In the genomic region with DNA sequence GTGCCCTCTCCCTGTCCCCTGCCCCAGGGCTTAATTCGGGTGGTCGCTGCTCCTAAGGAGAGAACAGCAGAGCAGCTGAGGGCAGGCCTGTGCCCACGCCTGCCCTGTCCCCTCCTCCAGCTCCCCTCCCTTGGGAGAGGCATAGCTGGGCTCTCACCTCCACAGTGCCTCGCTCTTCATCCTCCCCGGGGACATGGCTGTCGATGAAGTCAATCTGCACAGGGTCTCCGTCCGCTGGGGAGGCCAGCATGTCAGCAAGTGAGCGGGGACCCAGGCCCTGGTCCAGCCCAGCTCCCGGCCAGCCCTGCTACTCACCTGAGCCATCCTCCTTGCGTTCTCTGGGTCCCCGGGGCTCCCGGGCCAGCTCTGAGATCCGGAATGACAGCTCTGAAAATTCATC, we compare ENCODE assay signal across 24 cellular contexts. TPM values are rescaled to one million over a fixed set of nuclear protein-coding genes. Genes with fewer than 3 reads are reported as not detected.
DNase-seq lines count a peak whose midpoint lies in the region; ATAC-seq and TF ChIP-seq lines count a peak whose summit lies in the region.
"Had no signal": no experiment of that assay in that cellular context is flagged by ENCODE, and none has a peak within 500 bp of the region (broad histone marks: within the 10 kb centered on the region; RNA-seq: fewer than 3 reads in every experiment).

No MANE protein-coding gene starts in this region.

- H3K27me3 ChIP-seq in H7 (ENCODE audit: control insufficient read depth, insufficient read depth, low read length) = no peaks in the 10 kb centered on the region
- H3K27me3 ChIP-seq in endodermal cell (ENCODE audit: control insufficient read depth, insufficient read depth, low read length, poor library complexity, severe bottlenecking) = no peaks in the 10 kb centered on the region
- H3K27me3 ChIP-seq in spleen (replicated peaks in 1 of 7) = no peaks in the 10 kb centered on the region
- H3K27me3 ChIP-seq: BLaER1 had no signal

- H3K36me3 ChIP-seq in H7 (replicated peaks; ENCODE audit: control insufficient read depth, insufficient read depth, low read length) (peaks cover 25% of the 10 kb centered on the region), endodermal cell (ENCODE audit: control insufficient read depth, insufficient read depth, low read length) (peaks cover 40% of the 10 kb centered on the region), spleen (peaks cover 20 to 100% (median 93%) of the 10 kb centered on the region in 6 donors)

- H3K4me1 Mint-ChIP-seq in endodermal cell = no peaks in the 10 kb centered on the region

- TF ChIP-seq POLR2A in spleen (IDR thresholded peaks at IDR 0.05) = no peak

- H3K36me3 Mint-ChIP-seq in endodermal cell (ENCODE audit: low read depth) = peaks cover 32% of the 10 kb centered on the region

- no peaks in the 10 kb centered on the region for H3K27me3 Mint-ChIP-seq in endodermal cell (ENCODE audit: insufficient read depth)
- H3K27me3 Mint-ChIP-seq: CD4-positive, CD25-positive, alpha-beta regulatory T cell had no signal

- no peak overlapping the region for H3K27ac ChIP-seq in endodermal cell (ENCODE audit: low read depth, low read length)
- no peak overlapping the region for H3K27ac ChIP-seq in spleen
- H3K27ac ChIP-seq: BLaER1, KMS-11, PC-9 had no signal

- ATAC-seq in HG03175 (IDR thresholded peaks at IDR 0.05; ENCODE audit: unreplicated experiment) = no peak

- H3K9me3 ChIP-seq in endodermal cell (ENCODE audit: control insufficient read depth, low read length) = no peaks in the 10 kb centered on the region
- H3K9me3 ChIP-seq in spleen = no peaks in the 10 kb centered on the region
- H3K9me3 ChIP-seq: BLaER1 had no signal

- TF ChIP-seq CTCF in endodermal cell (conservative IDR thresholded peaks at IDR 0.05) (no peak), spleen (IDR thresholded peaks at IDR 0.05 in 8 of 11, conservative IDR thresholded peaks at IDR 0.05 in 3 of 11) (no peak)

- H3K4me3 ChIP-seq in H7 (ENCODE audit: insufficient read depth, low read depth, low read length) (no peak overlapping the region), endodermal cell (ENCODE audit: low read length) (no peak overlapping the region), spleen (no peak overlapping the region)
- H3K4me3 ChIP-seq: BLaER1, PC-9 had no signal

- H3K4me3 Mint-ChIP-seq in endodermal cell = no peak overlapping the region
- H3K4me3 Mint-ChIP-seq: CD4-positive, CD25-positive, alpha-beta regulatory T cell; HFFc6 had no signal

- 92 to 98% methylated on average over 11 to 14 of the region's 14 CpGs for WGBS in endodermal cell (ENCODE audit: insufficient coverage in 1 of 2, insufficient read length in 1 of 2), 2 experiments
- 90 to 98% (median 94%) methylated on average over 9 to 14 of the region's 14 CpGs for WGBS in spleen, 5 donors

- no peaks in the 10 kb centered on the region for H3K9me3 Mint-ChIP-seq in endodermal cell
- H3K9me3 Mint-ChIP-seq: CD4-positive, CD25-positive, alpha-beta regulatory T cell; HFFc6 had no signal

- peak; percentile 53 for DNase-seq in activated effector memory CD4-positive, alpha-beta T cell treated with anti-CD3 and anti-CD28 coated beads, Interleukin-2, amount 50 U/mL, for 16 hours
- DNase-seq in activated effector memory CD4-positive, alpha-beta T cell treated with Interleukin-2 at 50 U/mL for 16 hours = no peak
- DNase-seq in H7 (peak; percentile 29), endodermal cell (peak; percentile 38), spleen (peak; percentile 76), 8988T (no peak), middle frontal gyrus (ENCODE audit: extremely low spot score, low spot score) (no peak)
- DNase-seq: CD4-positive, CD25-positive, alpha-beta regulatory T cell; DMS153; DND-41; HFFc6; MM.1S; NCI-H2029; NCI-H446; NCI-H524 treated with DMSO at 0.1 percent for 48 hours; NCI-H774; PC-9; SHP77 had no signal

- H3K9ac ChIP-seq in endodermal cell (ENCODE audit: extremely low read depth, low read length, poor library complexity, severe bottlenecking) = no peak overlapping the region
- H3K9ac ChIP-seq: BLaER1, KMS-11 had no signal

- H3K4me1 ChIP-seq in endodermal cell (ENCODE audit: control insufficient read depth, insufficient read depth, low read length) = no peaks in the 10 kb centered on the region
- peaks cover 6 to 29% (median 15%) of the 10 kb centered on the region in 6 donors for H3K4me1 ChIP-seq in spleen

- intact Hi-C loops in spleen (cut with DNase I; ENCODE audit: low total_unique reads) = no loop called here

- H3K27ac Mint-ChIP-seq in endodermal cell = no peak overlapping the region
- H3K27ac Mint-ChIP-seq: HFFc6 had no signal

RNA-seq across cellular contexts. Expression of gene SAP25, which starts 3.8 kb away (rescaled TPM):
- total RNA-seq in H7 (2014; rRNA removed; shearing (Covaris generic)) = 1.3 and 2.4 TPM in 2 replicates
- total RNA-seq in endodermal cell (1 to 10 TPM; 5.8 to 6.3 TPM), spleen (10 to 100 TPM; 11.0 to 28.4 (median 21.1) TPM)
- 5.6 TPM for polyA plus RNA-seq in endodermal cell (2013, experiment 1 of 2)
- 4.6 TPM for polyA plus RNA-seq in endodermal cell (2013, experiment 2 of 2)
- 10 to 100 TPM; 25.3 to 75.6 (median 50.6) TPM for polyA plus RNA-seq in spleen
- total RNA-seq: H4, RPMI7951 had no signal
- polyA plus RNA-seq: AG04450 had no signal

RNA-seq across cellular contexts. Expression of gene LRCH4, which starts 8.4 kb away (rescaled TPM):
- 24.2 and 25.1 TPM in 2 replicates for total RNA-seq in H7 (2014; rRNA removed; shearing (Covaris generic))
- total RNA-seq in endodermal cell = 10 to 100 TPM; 49.4 to 56.0 TPM
- 50.6 TPM for polyA plus RNA-seq in endodermal cell (2013, experiment 1 of 2)
- 40.0 TPM for polyA plus RNA-seq in endodermal cell (2013, experiment 2 of 2)
- total RNA-seq in spleen = 100 to 1,000 TPM; 145 to 333 (median 186) TPM
- 100 to 1,000 TPM; 151 to 310 (median 269) TPM for polyA plus RNA-seq in spleen

RNA-seq across cellular contexts. Expression of gene FBXO24, which starts 8.6 kb away (rescaled TPM):
- total RNA-seq in H7 (2014; rRNA removed; shearing (Covaris generic)) = 0.94 and 1.7 TPM in 2 replicates
- total RNA-seq in endodermal cell (1 to 10 TPM; 1.3 to 3.0 TPM), spleen (1 to 10 TPM in 4 of 7 donors, under 1 TPM in 2, not detected in 1; 0.54 to 1.5 (median 1.2) TPM)
- polyA plus RNA-seq in endodermal cell (2013, experiment 1 of 2) = 2.4 TPM
- 1.4 TPM for polyA plus RNA-seq in endodermal cell (2013, experiment 2 of 2)
- 1 to 10 TPM in 2 of 3 donors, under 1 TPM in 1; 0.67 to 1.6 (median 1.2) TPM for polyA plus RNA-seq in spleen
- total RNA-seq: CD4-positive, CD25-positive, alpha-beta regulatory T cell had no signal

RNA-seq across cellular contexts. Expression of gene PCOLCE, which starts 24.7 kb away (rescaled TPM):
- 22.5 and 24.1 TPM in 2 replicates for total RNA-seq in H7 (2014; rRNA removed; shearing (Covaris generic))
- total RNA-seq in endodermal cell = 10 to 100 TPM; 17.5 to 37.7 TPM
- polyA plus RNA-seq in endodermal cell (2013, experiment 1 of 2) = 47.4 TPM
- 40.5 TPM for polyA plus RNA-seq in endodermal cell (2013, experiment 2 of 2)
- total RNA-seq in spleen = 10 to 100 TPM in 6 of 7 donors, 1 to 10 TPM in 1; 7.1 to 31.4 (median 21.9) TPM
- polyA plus RNA-seq in spleen = 10 to 100 TPM; 29.0 to 38.7 (median 30.2) TPM

RNA-seq across cellular contexts. Expression of gene MOSPD3, which starts 34.8 kb away (rescaled TPM):
- total RNA-seq in H7 (2014; rRNA removed; shearing (Covaris generic)) = 18.6 and 21.8 TPM in 2 replicates
- total RNA-seq in endodermal cell = 10 to 100 TPM; 19.8 to 25.5 TPM
- polyA plus RNA-seq in endodermal cell (2013, experiment 1 of 2) = 33.1 TPM
- polyA plus RNA-seq in endodermal cell (2013, experiment 2 of 2) = 32.4 TPM
- 10 to 100 TPM; 13.4 to 20.4 (median 16.0) TPM for total RNA-seq in spleen
- 10 to 100 TPM; 11.2 to 16.8 (median 13.9) TPM for polyA plus RNA-seq in spleen

Comparison
In these comparisons a context has a peak if more than half of its experiments do, and no peak if none do; other contexts are left out.
1. DNase-seq: peak in activated effector memory CD4-positive, alpha-beta T cell treated with anti-CD3 and anti-CD28 coated beads, Interleukin-2, amount 50 U/mL, for 16 hours (single experiment), H7 (single experiment), endodermal cell (single experiment) and spleen (single experiment); none in activated effector memory CD4-positive, alpha-beta T cell treated with Interleukin-2 at 50 U/mL for 16 hours (single experiment), 8988T (single experiment) and middle frontal gyrus (single experiment).